Comparison of ENCODE assay signal across 24 cellular contexts in genomic region chr4:67006791-67007190, GRCh38.
DNase-seq lines count a peak whose midpoint lies in the region; ATAC-seq and TF ChIP-seq lines count a peak whose summit lies in the region.
"Had no signal": no experiment of that assay in that cellular context is flagged by ENCODE, and none has a peak within 500 bp of the region (broad histone marks: within the 10 kb centered on the region; RNA-seq: fewer than 3 reads in every experiment).

No MANE protein-coding gene starts in this region.

- peak overlapping the region; percentile 23 for H3K4me3 Mint-ChIP-seq in endothelial cell (ENCODE audit: unreplicated experiment)
- H3K4me3 Mint-ChIP-seq: CD14-positive monocyte; CD4-positive, alpha-beta T cell; CD8-positive, alpha-beta memory T cell; HFFc6 had no signal

- H3K27me3 Mint-ChIP-seq in endothelial cell (ENCODE audit: unreplicated experiment) = peaks cover 1% of the 10 kb centered on the region
- H3K27me3 Mint-ChIP-seq: CD4-positive, alpha-beta T cell; CD8-positive, alpha-beta memory T cell had no signal

- TF ChIP-seq CTCF in endothelial cell (IDR thresholded peaks at IDR 0.05; ENCODE audit: unreplicated experiment) (no peak), prostate gland (IDR thresholded peaks at IDR 0.05) (no peak)

- H3K36me3 Mint-ChIP-seq in endothelial cell (ENCODE audit: low read depth, unreplicated experiment) = peaks cover 6% of the 10 kb centered on the region
- H3K36me3 Mint-ChIP-seq: CD14-positive monocyte; CD8-positive, alpha-beta memory T cell had no signal

- WGBS in mesodermal cell (ENCODE audit: insufficient coverage in 2 of 2), 2 experiments = 100% methylated on average over 1 of the region's 3 CpGs
- WGBS in prostate gland = 68% methylated on average over 3 of the region's 3 CpGs

- no peaks in the 10 kb centered on the region for H3K27me3 ChIP-seq in SJSA1 (replicated peaks)
- no peaks in the 10 kb centered on the region for H3K27me3 ChIP-seq in prostate gland (replicated peaks; ENCODE audit: insufficient read depth)
- H3K27me3 ChIP-seq: BE2C; BLaER1 treated with 17β-estradiol and CSF1 and Interleukin-3, amounts not matched to agents 10 nM and 100 nM had no signal

- H3K9me3 Mint-ChIP-seq in endothelial cell (ENCODE audit: unreplicated experiment) = no peaks in the 10 kb centered on the region

- H3K4me1 Mint-ChIP-seq in endothelial cell (ENCODE audit: unreplicated experiment) = peaks cover 14% of the 10 kb centered on the region
- H3K4me1 Mint-ChIP-seq: CD14-positive monocyte; CD8-positive, alpha-beta memory T cell had no signal

- no peak for ATAC-seq in HG03342 (IDR thresholded peaks at IDR 0.05; ENCODE audit: unreplicated experiment)
- ATAC-seq: A549 had no signal

- H3K4me3 ChIP-seq in SJSA1 = no peak overlapping the region
- no peak overlapping the region for H3K4me3 ChIP-seq in mesodermal cell (ENCODE audit: extremely low read depth, insufficient read depth, low read length, poor library complexity, severe bottlenecking)
- no peak overlapping the region for H3K4me3 ChIP-seq in prostate gland
- H3K4me3 ChIP-seq: A549; BLaER1 treated with 17β-estradiol and CSF1 and Interleukin-3, amounts not matched to agents 10 nM and 100 nM; HAP-1 had no signal

- H3K4me1 ChIP-seq in SJSA1 (replicated peaks) (peaks cover 9% of the 10 kb centered on the region), mesodermal cell (ENCODE audit: control insufficient read depth, insufficient read depth, low read length, poor library complexity, severe bottlenecking) (no peaks in the 10 kb centered on the region), prostate gland (replicated peaks) (no peaks in the 10 kb centered on the region)
- H3K4me1 ChIP-seq: A549; BE2C; BLaER1 treated with 17β-estradiol and CSF1 and Interleukin-3, amounts not matched to agents 10 nM and 100 nM; HAP-1 had no signal

- DNase-seq in COLO829 (ENCODE audit: low spot score) (peak; percentile 35), SJSA1 (ENCODE audit: low read depth in 1 of 2, low spot score in 2 of 2) (peak in 1 of 2 experiments; percentile 65), endothelial cell (ENCODE audit: low spot score) (no peak), prostate gland (ENCODE audit: low spot score) (no peak), T1000 (lab: John Stamatoyannopoulos, UW) (no peak), SKM-1 treated with dmso at 0.1 percent for 144 hours (lab: John Stamatoyannopoulos, UW; ENCODE audit: unreplicated experiment) (no peak)
- DNase-seq: 8988T; ACHN; AML-193; BE2C; Calu3; CD4-positive, alpha-beta T cell; CD8-positive, alpha-beta memory T cell; COR-L47; DMS53; DMS79 treated with DMSO at 0.1 percent for 48 hours; GF-D8; HFFc6 had no signal

- H3K27ac Mint-ChIP-seq in endothelial cell (ENCODE audit: unreplicated experiment) = peak overlapping the region; percentile 91
- H3K27ac Mint-ChIP-seq: CD14-positive monocyte; CD4-positive, alpha-beta T cell; CD8-positive, alpha-beta memory T cell; HFFc6 had no signal

- H3K36me3 ChIP-seq in SJSA1 (no peaks in the 10 kb centered on the region), mesodermal cell (ENCODE audit: control insufficient read depth, insufficient read depth, low read length) (no peaks in the 10 kb centered on the region), prostate gland (no peaks in the 10 kb centered on the region)
- H3K36me3 ChIP-seq: BE2C; BLaER1 treated with 17β-estradiol and CSF1 and Interleukin-3, amounts not matched to agents 10 nM and 100 nM; HAP-1 had no signal

- intact Hi-C loops in prostate gland (cut with DNase I) = no loop called here

- peak overlapping the region; percentile 90 for H3K27ac ChIP-seq in SJSA1
- peak overlapping the region; percentile 58 for H3K27ac ChIP-seq in mesodermal cell (ENCODE audit: low read depth, low read length, severe bottlenecking)
- H3K27ac ChIP-seq in prostate gland = no peak overlapping the region
- H3K27ac ChIP-seq: A549; BLaER1 treated with 17β-estradiol and CSF1 and Interleukin-3, amounts not matched to agents 10 nM and 100 nM had no signal

- no peak for TF ChIP-seq POLR2A in prostate gland (IDR thresholded peaks at IDR 0.05)

- H3K9me3 ChIP-seq in SJSA1 (replicated peaks) (no peaks in the 10 kb centered on the region), mesodermal cell (ENCODE audit: control insufficient read depth, low read length) (no peaks in the 10 kb centered on the region), prostate gland (no peaks in the 10 kb centered on the region)
- H3K9me3 ChIP-seq: A549, BE2C, HAP-1 had no signal

Comparison
In these comparisons a context has a peak if more than half of its experiments do, and no peak if none do; other contexts are left out.
1. H3K27ac ChIP-seq: peak in SJSA1 (single experiment) and mesodermal cell (single experiment); none in prostate gland (0 of 2).